16 cellular contexts compared by ENCODE assay signal in the genomic region with DNA sequence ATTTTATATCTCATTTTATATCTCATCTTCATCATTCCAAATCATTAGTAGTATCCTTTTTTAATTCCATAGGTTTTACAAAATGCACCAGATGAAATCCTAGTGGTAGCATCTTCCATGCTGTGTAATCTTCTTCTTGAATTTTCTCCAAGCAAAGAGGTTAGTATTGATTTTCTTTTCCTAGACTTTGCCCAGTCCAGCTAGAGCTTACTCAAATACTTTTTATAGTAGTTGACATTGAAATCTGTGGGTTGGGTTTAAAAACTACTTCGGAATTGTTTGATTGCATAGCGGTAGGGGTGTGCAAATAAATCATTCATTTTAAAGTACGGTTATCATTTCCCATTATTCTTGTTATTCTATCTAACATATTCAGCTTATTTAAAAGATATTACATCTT.
DNase-seq lines count a peak whose midpoint lies in the region; ATAC-seq and TF ChIP-seq lines count a peak whose summit lies in the region.
"Had no signal": no experiment of that assay in that cellular context is flagged by ENCODE, and none has a peak within 500 bp of the region (broad histone marks: within the 10 kb centered on the region; RNA-seq: fewer than 3 reads in every experiment).

No MANE protein-coding gene starts in this region.

- DNase-seq in left lobe of liver (ENCODE audit: low spot score) = no peak
- DNase-seq in stimulated activated CD4-positive, alpha-beta T cell treated with anti-CD3 and anti-CD28 coated beads, Interleukin-2, amount 100 ng/mL, for 48 hours = no peak
- DNase-seq: 8988T; AML-193; Caco-2; Calu3; CD4-positive, alpha-beta T cell; CD8-positive, alpha-beta T cell; DMS79 treated with DMSO at 0.1 percent for 48 hours; GF-D8 had no signal

- no peak for TF ChIP-seq CTCF in liver (IDR thresholded peaks at IDR 0.05; ENCODE audit: low read depth, low read length, missing input control)

- no peaks in the 10 kb centered on the region for H3K4me1 ChIP-seq in liver (ENCODE audit: control insufficient read depth in 4 of 4, insufficient read depth in 4 of 4, low read length in 3 of 4)
- H3K4me1 ChIP-seq: A549; BLaER1 treated with 17β-estradiol and CSF1 and Interleukin-3, amounts not matched to agents 10 nM and 100 nM; Caco-2 had no signal

- no peaks in the 10 kb centered on the region for H3K27me3 ChIP-seq in liver (ENCODE audit: control insufficient read depth in 4 of 4, insufficient read depth in 4 of 4, low read length in 3 of 4)
- H3K27me3 ChIP-seq: BLaER1 treated with 17β-estradiol and CSF1 and Interleukin-3, amounts not matched to agents 10 nM and 100 nM had no signal

- no peak overlapping the region for H3K4me3 ChIP-seq in liver (ENCODE audit: low read depth in 1 of 3, low read length in 3 of 3)
- H3K4me3 ChIP-seq: A549; BLaER1 treated with 17β-estradiol and CSF1 and Interleukin-3, amounts not matched to agents 10 nM and 100 nM had no signal

- TF ChIP-seq RAD21 in liver (IDR thresholded peaks at IDR 0.05) = no peak

- H3K36me3 ChIP-seq in liver (ENCODE audit: control insufficient read depth in 4 of 4, insufficient read depth in 3 of 4, low read depth in 1 of 4, low read length in 3 of 4) = peaks cover 3 to 16% (median 10%) of the 10 kb centered on the region in 4 donors

- no peak overlapping the region for H3K27ac ChIP-seq in liver (ENCODE audit: low read depth in 1 of 2, low read length in 2 of 2)
- H3K27ac ChIP-seq: A549; BLaER1 treated with 17β-estradiol and CSF1 and Interleukin-3, amounts not matched to agents 10 nM and 100 nM; C4-2B had no signal

- H3K9ac ChIP-seq in liver (ENCODE audit: low read depth in 1 of 2, low read length in 2 of 2) = no peak overlapping the region
- H3K9ac ChIP-seq: BLaER1 treated with 17β-estradiol and CSF1 and Interleukin-3, amounts not matched to agents 10 nM and 100 nM had no signal

- 47% methylated on average over 3 of the region's 3 CpGs for whole genome bisulfite sequencing in liver

- ATAC-seq in left lobe of liver (peak; percentile 65), GM21737 (IDR thresholded peaks at IDR 0.05; ENCODE audit: unreplicated experiment) (no peak), GM18873 (IDR thresholded peaks at IDR 0.05; ENCODE audit: low FRiP score, unreplicated experiment) (no peak)
- ATAC-seq: A549; CD8-positive, alpha-beta T cell had no signal

- H3K9me3 ChIP-seq in liver (ENCODE audit: control insufficient read depth in 4 of 4, low read length in 3 of 4) = no peaks in the 10 kb centered on the region
- H3K9me3 ChIP-seq: A549; BLaER1 treated with 17β-estradiol and CSF1 and Interleukin-3, amounts not matched to agents 10 nM and 100 nM; Caco-2 had no signal

TF ChIP-seq in liver, 16 proteins besides CTCF, POLR2A, EP300 and RAD21:
- TF ChIP-seq, protein P1, sequence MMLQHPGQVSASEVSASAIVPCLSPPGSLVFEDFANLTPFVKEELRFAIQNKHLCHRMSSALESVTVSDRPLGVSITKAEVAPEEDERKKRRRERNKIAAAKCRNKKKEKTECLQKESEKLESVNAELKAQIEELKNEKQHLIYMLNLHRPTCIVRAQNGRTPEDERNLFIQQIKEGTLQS (IDR thresholded peaks at IDR 0.05) = no peak
- peak; percentile 38 for TF ChIP-seq HNF4G (IDR thresholded peaks at IDR 0.05)
- peak in 1 of 2 donors; percentile 32 for TF ChIP-seq JUND (IDR thresholded peaks at IDR 0.05)
- peak; percentile 75 to 83 for TF ChIP-seq HNF4A (conservative IDR thresholded peaks at IDR 0.05)
- TF ChIP-seq GABPA (IDR thresholded peaks at IDR 0.05 in 1 of 2, conservative IDR thresholded peaks at IDR 0.05 in 1 of 2) = no peak
- TF ChIP-seq SP1 (IDR thresholded peaks at IDR 0.05) = no peak
- no peak for TF ChIP-seq FOXA1 (IDR thresholded peaks at IDR 0.05)
- no peak for TF ChIP-seq TAF1 (conservative IDR thresholded peaks at IDR 0.05)
- TF ChIP-seq YY1 (IDR thresholded peaks at IDR 0.05) = no peak
- TF ChIP-seq FOXA2 (IDR thresholded peaks at IDR 0.05) = no peak
- no peak for TF ChIP-seq NR2F2 (IDR thresholded peaks at IDR 0.05)
- TF ChIP-seq, protein P2, sequence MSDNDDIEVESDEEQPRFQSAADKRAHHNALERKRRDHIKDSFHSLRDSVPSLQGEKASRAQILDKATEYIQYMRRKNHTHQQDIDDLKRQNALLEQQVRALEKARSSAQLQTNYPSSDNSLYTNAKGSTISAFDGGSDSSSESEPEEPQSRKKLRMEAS (IDR thresholded peaks at IDR 0.05) = peak; percentile 14
- no peak for TF ChIP-seq RXRA (IDR thresholded peaks at IDR 0.05)
- TF ChIP-seq EGR1 (IDR thresholded peaks at IDR 0.05; ENCODE audit: low read depth in 2 of 2) = no peak
TF ChIP-seq in liver: peak in this region for 4.
